In the genomic region with DNA sequence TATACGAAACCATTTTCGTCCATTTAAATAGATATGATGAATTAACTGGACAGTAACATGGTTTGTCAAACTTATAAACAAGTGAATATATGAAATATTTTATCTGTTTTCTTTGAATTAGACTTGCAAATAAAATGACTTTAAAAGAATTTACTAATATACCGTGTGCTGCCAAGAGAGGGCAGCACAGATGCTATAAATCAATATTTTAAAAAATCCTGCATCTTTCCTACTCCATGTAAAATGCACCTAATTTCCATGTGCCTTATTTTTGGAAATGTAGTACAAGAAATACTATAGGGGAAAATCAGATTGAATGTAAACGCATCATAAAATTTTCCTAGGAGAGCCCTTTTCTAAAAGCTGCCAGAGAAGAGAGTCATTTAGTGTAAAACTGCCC, we compare ENCODE assay signal across 8 cellular contexts.
DNase-seq lines count a peak whose midpoint lies in the region; ATAC-seq and TF ChIP-seq lines count a peak whose summit lies in the region.

No MANE protein-coding gene starts in this region.

- H3K4me3 Mint-ChIP-seq in activated CD4-positive, alpha-beta T cell treated with anti-CD3 and anti-CD28 coated beads, Interleukin-2, amount 10 ng/mL, durations not matched to agents 7 days and 5 days = no peak overlapping the region

- no peak overlapping the region for H3K27ac Mint-ChIP-seq in activated CD4-positive, alpha-beta T cell treated with anti-CD3 and anti-CD28 coated beads, Interleukin-2, amount 10 ng/mL, durations not matched to agents 7 days and 5 days

- no peak overlapping the region for H3K9ac ChIP-seq in smooth muscle cell (ENCODE audit: low read depth)

- H2AFZ ChIP-seq in smooth muscle cell (ENCODE audit: low read depth) = no peak overlapping the region

- H3K27me3 ChIP-seq in smooth muscle cell (ENCODE audit: low read depth) = no peaks in the 10 kb centered on the region

- H3K9me3 ChIP-seq in smooth muscle cell (replicated peaks; ENCODE audit: low read depth) = no peaks in the 10 kb centered on the region

- no peak overlapping the region for H3K27ac ChIP-seq in smooth muscle cell (ENCODE audit: low read depth)

- H3K9me3 Mint-ChIP-seq in activated CD4-positive, alpha-beta T cell treated with anti-CD3 and anti-CD28 coated beads, Interleukin-2, amount 10 ng/mL, durations not matched to agents 7 days and 5 days = no peaks in the 10 kb centered on the region

- peak; percentile 7 for DNase-seq in activated CD4-positive, alpha-beta T cell treated with anti-CD3 and anti-CD28 coated beads, Interleukin-2, amount 10 ng/mL, durations not matched to agents 7 days and 5 days
- DNase-seq in activated CD4-positive, alpha-beta T cell treated with anti-CD3 and anti-CD28 coated beads for 48 hours = no peak
- DNase-seq in NOMO-1 (lab: John Stamatoyannopoulos, UW; ENCODE audit: unreplicated experiment in 2 of 2) = peak; percentile 14 to 17
- no peak for DNase-seq in smooth muscle cell (lab: John Stamatoyannopoulos, UW; ENCODE audit: unreplicated experiment)
- no peak for DNase-seq in NCI-H1048 (lab: John Stamatoyannopoulos, UW)
- DNase-seq in hepatic stellate cell (ENCODE audit: low spot score) = no peak

- ATAC-seq in esophagus mucosa (peak; percentile 44), HG03097 (IDR thresholded peaks at IDR 0.05; ENCODE audit: low FRiP score, unreplicated experiment) (no peak)

- H3K4me2 ChIP-seq in smooth muscle cell = no peak overlapping the region

- WGBS in smooth muscle cell (ENCODE audit: low lambda C conversion rate) = 53% methylated on average over 4 of the region's 4 CpGs

- H3F3A ChIP-seq in smooth muscle cell (ENCODE audit: low read depth) = no peaks in the 10 kb centered on the region

- H3K79me2 ChIP-seq in smooth muscle cell (ENCODE audit: low read depth) = no peaks in the 10 kb centered on the region

- H4K20me1 ChIP-seq in smooth muscle cell (ENCODE audit: low read depth) = no peaks in the 10 kb centered on the region

- no peak overlapping the region for H3K4me3 ChIP-seq in smooth muscle cell

- peak; percentile 73 for TF ChIP-seq CTCF in smooth muscle cell (IDR thresholded peaks at IDR 0.05; ENCODE audit: borderline replicate concordance, insufficient read depth, poor library complexity, severe bottlenecking)

- CTCF ChIA-PET in activated CD4-positive, alpha-beta T cell treated with anti-CD3 and anti-CD28 coated beads, Interleukin-2, amount 10 ng/mL, durations not matched to agents 7 days and 5 days (lab: Charles Lee) = interaction anchor here (0.8 kb wide), 1 partner anchor 45 kb away, joined by 3 read pairs; no protein-coding TSS in a partner anchor

- H3K36me3 Mint-ChIP-seq in activated CD4-positive, alpha-beta T cell treated with anti-CD3 and anti-CD28 coated beads, Interleukin-2, amount 10 ng/mL, durations not matched to agents 7 days and 5 days (ENCODE audit: low read depth) = peaks cover 25% of the 10 kb centered on the region

- POLR2A ChIA-PET in activated CD4-positive, alpha-beta T cell treated with anti-CD3 and anti-CD28 coated beads, Interleukin-2, amount 10 ng/mL, durations not matched to agents 7 days and 5 days (lab: Charles Lee) = no interaction called here

- H3K27me3 Mint-ChIP-seq in activated CD4-positive, alpha-beta T cell treated with anti-CD3 and anti-CD28 coated beads, Interleukin-2, amount 10 ng/mL, durations not matched to agents 7 days and 5 days = no peaks in the 10 kb centered on the region

- H3K36me3 ChIP-seq in smooth muscle cell (ENCODE audit: low read depth) = no peaks in the 10 kb centered on the region

- H3K4me1 ChIP-seq in smooth muscle cell (ENCODE audit: low read depth) = no peaks in the 10 kb centered on the region

- peaks cover 2% of the 10 kb centered on the region for H3K4me1 Mint-ChIP-seq in activated CD4-positive, alpha-beta T cell treated with anti-CD3 and anti-CD28 coated beads, Interleukin-2, amount 10 ng/mL, durations not matched to agents 7 days and 5 days

Comparison
In these comparisons a context has a peak if more than half of its experiments do, and no peak if none do; other contexts are left out.
1. DNase-seq: peak in activated CD4-positive, alpha-beta T cell treated with anti-CD3 and anti-CD28 coated beads, Interleukin-2, amount 10 ng/mL, durations not matched to agents 7 days and 5 days (single experiment) and NOMO-1 (2 of 2); none in activated CD4-positive, alpha-beta T cell treated with anti-CD3 and anti-CD28 coated beads for 48 hours (single experiment), smooth muscle cell (single experiment), NCI-H1048 (single experiment) and hepatic stellate cell (single experiment).